ENCODE assay signal across 16 cellular contexts in genomic region chrX:151030845-151031244, GRCh38. TPM values are rescaled to one million over a fixed set of nuclear protein-coding genes. Genes with fewer than 3 reads are reported as not detected.
A peak's percentile ranks its signal among the peaks of the same experiment; 100 is the strongest.
DNase-seq lines count a peak whose midpoint lies in the region; ATAC-seq lines count a peak whose summit lies in the region.
"Had no signal": no experiment of that assay in that cellular context is flagged by ENCODE, and none has a peak within 500 bp of the region (broad histone marks: within the 10 kb centered on the region; RNA-seq: fewer than 3 reads in every experiment).

No MANE protein-coding gene starts in this region.

- intact Hi-C loops in activated naive CD4-positive, alpha-beta T cell treated with anti-CD3 and anti-CD28 coated beads for 36 hours (cut with micrococcal nuclease), result loop anchor here (1.0 kb wide), 1 partner anchor 151 kb away; no protein-coding TSS in a partner anchor
- intact Hi-C loops in dendritic cell treated with granulocyte-macrophage colony-stimulating factor and Interleukin-4, amounts not matched to agents 40 ng/mL and 50 ng/mL, for 4 days (cut with micrococcal nuclease), result no loop called here

- H3K4me1 Mint-ChIP-seq in activated naive CD4-positive, alpha-beta T cell treated with anti-CD3 and anti-CD28 coated beads for 36 hours (ENCODE audit: low read depth), result peaks cover 10% of the 10 kb centered on the region
- H3K4me1 Mint-ChIP-seq in activated naive CD4-positive, alpha-beta T cell treated with anti-CD3 and anti-CD28 coated beads, Interleukin-2, amount 10 ng/mL, durations not matched to agents 7 days and 5 days, result no peaks in the 10 kb centered on the region
- peaks cover 26% of the 10 kb centered on the region for H3K4me1 Mint-ChIP-seq in dendritic cell treated with granulocyte-macrophage colony-stimulating factor and Interleukin-4, amounts not matched to agents 40 ng/mL and 50 ng/mL, for 4 days (ENCODE audit: low read depth)

- ATAC-seq in HG03442 (IDR thresholded peaks at IDR 0.05; ENCODE audit: unreplicated experiment), result peak; percentile 68
- ATAC-seq in GM21737 (IDR thresholded peaks at IDR 0.05; ENCODE audit: unreplicated experiment), result no peak
- no peak for ATAC-seq in GM18520 (IDR thresholded peaks at IDR 0.05; ENCODE audit: unreplicated experiment)
- ATAC-seq: psoas muscle had no signal

- H3K36me3 Mint-ChIP-seq in activated naive CD4-positive, alpha-beta T cell treated with anti-CD3 and anti-CD28 coated beads for 36 hours (ENCODE audit: low read depth), result no peaks in the 10 kb centered on the region
- no peaks in the 10 kb centered on the region for H3K36me3 Mint-ChIP-seq in activated naive CD4-positive, alpha-beta T cell treated with anti-CD3 and anti-CD28 coated beads, Interleukin-2, amount 10 ng/mL, durations not matched to agents 7 days and 5 days
- H3K36me3 Mint-ChIP-seq in dendritic cell treated with granulocyte-macrophage colony-stimulating factor and Interleukin-4, amounts not matched to agents 40 ng/mL and 50 ng/mL, for 4 days (ENCODE audit: low read depth), result no peaks in the 10 kb centered on the region

- CTCF ChIA-PET in activated naive CD4-positive, alpha-beta T cell treated with anti-CD3 and anti-CD28 coated beads for 36 hours (lab: Charles Lee), result no interaction called here
- CTCF ChIA-PET in activated naive CD4-positive, alpha-beta T cell treated with anti-CD3 and anti-CD28 coated beads, Interleukin-2, amount 10 ng/mL, durations not matched to agents 7 days and 5 days (lab: Charles Lee), result no interaction called here

- DNase-seq in activated naive CD4-positive, alpha-beta T cell treated with anti-CD3 and anti-CD28 coated beads for 36 hours, result peak; percentile 10
- no peak for DNase-seq in activated naive CD4-positive, alpha-beta T cell treated with anti-CD3 and anti-CD28 coated beads, Interleukin-2, amount 10 ng/mL, durations not matched to agents 7 days and 5 days
- DNase-seq in NOMO-1 treated with dmso at 0.1 percent for 144 hours (lab: John Stamatoyannopoulos, UW; ENCODE audit: unreplicated experiment) (peak; percentile 24), DMS153 (lab: John Stamatoyannopoulos, UW) (no peak)
- DNase-seq: activated effector memory CD4-positive, alpha-beta T cell treated with anti-CD3 and anti-CD28 coated beads, Interleukin-2, amount 50 U/mL, for 16 hours; mesendoderm; NCI-H1694 treated with DMSO at 0.1 percent for 48 hours; NCI-H524 treated with DMSO at 0.1 percent for 48 hours; psoas muscle; SK-N-SH; substantia nigra; upper lobe of left lung had no signal

- no peaks in the 10 kb centered on the region for H3K27me3 Mint-ChIP-seq in activated naive CD4-positive, alpha-beta T cell treated with anti-CD3 and anti-CD28 coated beads for 36 hours (ENCODE audit: low read depth)
- no peaks in the 10 kb centered on the region for H3K27me3 Mint-ChIP-seq in activated naive CD4-positive, alpha-beta T cell treated with anti-CD3 and anti-CD28 coated beads, Interleukin-2, amount 10 ng/mL, durations not matched to agents 7 days and 5 days
- peaks cover 8% of the 10 kb centered on the region for H3K27me3 Mint-ChIP-seq in dendritic cell treated with granulocyte-macrophage colony-stimulating factor and Interleukin-4, amounts not matched to agents 40 ng/mL and 50 ng/mL, for 4 days

- H3K9me3 Mint-ChIP-seq in activated naive CD4-positive, alpha-beta T cell treated with anti-CD3 and anti-CD28 coated beads for 36 hours, result no peaks in the 10 kb centered on the region
- H3K9me3 Mint-ChIP-seq in activated naive CD4-positive, alpha-beta T cell treated with anti-CD3 and anti-CD28 coated beads, Interleukin-2, amount 10 ng/mL, durations not matched to agents 7 days and 5 days, result no peaks in the 10 kb centered on the region
- H3K9me3 Mint-ChIP-seq in dendritic cell treated with granulocyte-macrophage colony-stimulating factor and Interleukin-4, amounts not matched to agents 40 ng/mL and 50 ng/mL, for 4 days, result peaks cover 8% of the 10 kb centered on the region

- peak overlapping the region; percentile 7 for H3K27ac Mint-ChIP-seq in activated naive CD4-positive, alpha-beta T cell treated with anti-CD3 and anti-CD28 coated beads for 36 hours
- H3K27ac Mint-ChIP-seq in activated naive CD4-positive, alpha-beta T cell treated with anti-CD3 and anti-CD28 coated beads, Interleukin-2, amount 10 ng/mL, durations not matched to agents 7 days and 5 days, result no peak overlapping the region
- H3K27ac Mint-ChIP-seq in dendritic cell treated with granulocyte-macrophage colony-stimulating factor and Interleukin-4, amounts not matched to agents 40 ng/mL and 50 ng/mL, for 4 days, result peak overlapping the region; percentile 20

- H3K4me3 Mint-ChIP-seq in activated naive CD4-positive, alpha-beta T cell treated with anti-CD3 and anti-CD28 coated beads for 36 hours, result no peak overlapping the region
- H3K4me3 Mint-ChIP-seq in activated naive CD4-positive, alpha-beta T cell treated with anti-CD3 and anti-CD28 coated beads, Interleukin-2, amount 10 ng/mL, durations not matched to agents 7 days and 5 days, result no peak overlapping the region
- H3K4me3 Mint-ChIP-seq in dendritic cell treated with granulocyte-macrophage colony-stimulating factor and Interleukin-4, amounts not matched to agents 40 ng/mL and 50 ng/mL, for 4 days, result no peak overlapping the region

RNA-seq across cellular contexts. Expression of gene HMGB3, which starts 47.7 kb away (rescaled TPM):
- 10 to 100 TPM; 30.8 to 33.9 TPM for total RNA-seq in activated naive CD4-positive, alpha-beta T cell treated with anti-CD3 and anti-CD28 coated beads for 36 hours

Comparison
In these comparisons a context has a peak if more than half of its experiments do, and no peak if none do; other contexts are left out.
1. DNase-seq: peak in activated naive CD4-positive, alpha-beta T cell treated with anti-CD3 and anti-CD28 coated beads for 36 hours (single experiment) and NOMO-1 treated with dmso at 0.1 percent for 144 hours (single experiment); none in activated naive CD4-positive, alpha-beta T cell treated with anti-CD3 and anti-CD28 coated beads, Interleukin-2, amount 10 ng/mL, durations not matched to agents 7 days and 5 days (single experiment) and DMS153 (single experiment).